ENCODE assay signal across 1 cellular context in genomic region chr19:38805180-38805579, GRCh38.
A peak's percentile ranks its signal among the peaks of the same experiment; 100 is the strongest.
TF ChIP-seq lines count a peak whose summit lies in the region.

No MANE protein-coding gene starts in this region.

TF ChIP-seq in HepG2, 621 proteins besides CTCF, POLR2A, EP300 and RAD21:
- TF ChIP-seq ARNTL (CRISPR knock-in tag; IDR thresholded peaks at IDR 0.05) = no peak
- TF ChIP-seq GABPA (IDR thresholded peaks at IDR 0.05; ENCODE audit: low read depth, low read length) = no peak
- TF ChIP-seq GABPA (CRISPR knock-in tag; IDR thresholded peaks at IDR 0.05; ENCODE audit: low read depth) = peak; percentile 73
- TF ChIP-seq ETV5 (CRISPR knock-in tag; IDR thresholded peaks at IDR 0.05; ENCODE audit: borderline replicate concordance) = 0 out of 2 replicates have a peak, but pooled peaks have one; percentile 19
- peak; percentile 67; the same call in 1 of the 2 replicates for TF ChIP-seq NR2C2 (CRISPR knock-in tag; IDR thresholded peaks at IDR 0.05; ENCODE audit: borderline replicate concordance)
- no peak for TF ChIP-seq ZNF468 (CRISPR knock-in tag; IDR thresholded peaks at IDR 0.05)
